In the genomic region with DNA sequence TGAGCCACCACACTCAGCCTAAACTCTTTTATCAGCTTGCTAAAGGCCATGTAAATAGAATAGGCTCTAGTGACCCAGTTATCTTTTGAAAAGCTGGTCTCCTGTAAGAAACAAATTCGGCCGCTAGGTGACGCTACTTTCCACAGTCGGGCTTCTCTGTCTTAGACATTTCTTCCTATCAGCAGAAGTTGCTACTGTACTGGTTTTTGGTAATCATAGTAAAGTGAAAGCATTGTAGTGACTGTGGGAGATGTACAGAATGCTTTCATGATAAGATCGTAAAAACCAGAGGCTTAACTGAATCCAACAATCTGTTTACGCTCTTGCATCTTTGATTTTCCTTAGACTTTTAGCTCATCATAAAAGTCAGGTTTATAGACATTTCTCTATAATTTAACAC, we compare ENCODE assay signal across 8 cellular contexts.
DNase-seq lines count a peak whose midpoint lies in the region; ATAC-seq, FAIRE-seq and TF ChIP-seq lines count a peak whose summit lies in the region.

No MANE protein-coding gene starts in this region.

- H3K9ac ChIP-seq in mesenchymal stem cell (ENCODE audit: low read length) = no peak overlapping the region

- H4K91ac ChIP-seq in mesenchymal stem cell (ENCODE audit: low read length) = no peak overlapping the region

- H4K8ac ChIP-seq in mesenchymal stem cell (ENCODE audit: low read length) = no peak overlapping the region

- peaks cover 0 to 4% of the 10 kb centered on the region in 2 experiments for H3K27me3 ChIP-seq in mesenchymal stem cell (ENCODE audit: control insufficient read depth in 1 of 2, insufficient read depth in 1 of 2, low read length in 2 of 2)

- H3K27ac ChIP-seq in coronary artery (no peak overlapping the region), mesenchymal stem cell (ENCODE audit: low read length, poor library complexity, severe bottlenecking) (no peak overlapping the region)

- H3K4ac ChIP-seq in mesenchymal stem cell (ENCODE audit: low read depth in 1 of 2, low read length in 2 of 2) = no peak overlapping the region

- peak; percentile 81 for FAIRE-seq in GM18507 (lab: Jason Lieb, UNC)

- H2BK12ac ChIP-seq in mesenchymal stem cell (ENCODE audit: low read length in 2 of 2) = no peak overlapping the region

- H3K4me3 ChIP-seq in coronary artery (no peak overlapping the region), mesenchymal stem cell (ENCODE audit: insufficient read depth in 1 of 2, low read depth in 1 of 2, low read length in 2 of 2) (no peak overlapping the region)

- DNase-seq in AG08395 (ENCODE audit: low spot score) = peak; percentile 53
- peak; percentile 4 for DNase-seq in GM18507 (ENCODE audit: extremely low spot score, insufficient read length, low read depth)
- DNase-seq in NCI-H2171 (lab: John Stamatoyannopoulos, UW) = peak; percentile 22
- peak; percentile 50 for DNase-seq in activated CD4-positive, alpha-beta T cell treated with anti-CD3 and anti-CD28 coated beads for 1 hour
- no peak for DNase-seq in coronary artery (ENCODE audit: low spot score)
- peak; percentile 56 for DNase-seq in mesenchymal stem cell
- DNase-seq in stimulated activated CD8-positive, alpha-beta memory T cell treated with anti-CD3 and anti-CD28 coated beads, Interleukin-7, amount 100 ng/mL, for 48 hours (ENCODE audit: extremely low read depth in 1 of 2, low read depth in 1 of 2) = peak; percentile 37 to 50

- no peaks in the 10 kb centered on the region for H3K79me1 ChIP-seq in mesenchymal stem cell (replicated peaks; ENCODE audit: low read length, poor library complexity, severe bottlenecking)

- no peaks in the 10 kb centered on the region for H3K36me3 ChIP-seq in mesenchymal stem cell (ENCODE audit: control insufficient read depth in 1 of 2, insufficient read depth in 2 of 2, low read depth in 1 of 2, low read length in 2 of 2)

- no peak overlapping the region for H3K23ac ChIP-seq in mesenchymal stem cell (ENCODE audit: low read length in 2 of 2)

- H2BK15ac ChIP-seq in mesenchymal stem cell (ENCODE audit: low read depth, poor library complexity, severe bottlenecking) = no peak overlapping the region

- H2AK5ac ChIP-seq in mesenchymal stem cell (ENCODE audit: low read length, severe bottlenecking) = no peak overlapping the region

- no peak overlapping the region for H2AFZ ChIP-seq in mesenchymal stem cell (ENCODE audit: low read depth, low read length)

- no peak overlapping the region for H3K14ac ChIP-seq in mesenchymal stem cell (ENCODE audit: low read length in 2 of 2)

- no peaks in the 10 kb centered on the region for H3K4me1 ChIP-seq in mesenchymal stem cell (ENCODE audit: control insufficient read depth, insufficient read depth, low read depth, low read length)

- no peak overlapping the region for H3K18ac ChIP-seq in mesenchymal stem cell (ENCODE audit: low read depth in 1 of 2, low read length in 2 of 2)

- TF ChIP-seq CTCF in coronary artery (IDR thresholded peaks at IDR 0.05) = peak; percentile 20

- no peaks in the 10 kb centered on the region for H3K9me3 ChIP-seq in mesenchymal stem cell (ENCODE audit: control insufficient read depth, low read length)

- ATAC-seq in HG02973 (IDR thresholded peaks at IDR 0.05; ENCODE audit: unreplicated experiment) = peak; percentile 79

- 0% methylated on average over 2 of the region's 6 CpGs for WGBS in mesenchymal stem cell

- no peak overlapping the region for H2BK120ac ChIP-seq in mesenchymal stem cell (ENCODE audit: low read depth, low read length)

- no peak overlapping the region for H2BK5ac ChIP-seq in mesenchymal stem cell (ENCODE audit: low read depth, low read length, poor library complexity, severe bottlenecking)

- no peak overlapping the region for H3K4me2 ChIP-seq in mesenchymal stem cell (ENCODE audit: low read length, poor library complexity, severe bottlenecking)
